ENCODE assay signal across 14 cellular contexts in the genomic region with DNA sequence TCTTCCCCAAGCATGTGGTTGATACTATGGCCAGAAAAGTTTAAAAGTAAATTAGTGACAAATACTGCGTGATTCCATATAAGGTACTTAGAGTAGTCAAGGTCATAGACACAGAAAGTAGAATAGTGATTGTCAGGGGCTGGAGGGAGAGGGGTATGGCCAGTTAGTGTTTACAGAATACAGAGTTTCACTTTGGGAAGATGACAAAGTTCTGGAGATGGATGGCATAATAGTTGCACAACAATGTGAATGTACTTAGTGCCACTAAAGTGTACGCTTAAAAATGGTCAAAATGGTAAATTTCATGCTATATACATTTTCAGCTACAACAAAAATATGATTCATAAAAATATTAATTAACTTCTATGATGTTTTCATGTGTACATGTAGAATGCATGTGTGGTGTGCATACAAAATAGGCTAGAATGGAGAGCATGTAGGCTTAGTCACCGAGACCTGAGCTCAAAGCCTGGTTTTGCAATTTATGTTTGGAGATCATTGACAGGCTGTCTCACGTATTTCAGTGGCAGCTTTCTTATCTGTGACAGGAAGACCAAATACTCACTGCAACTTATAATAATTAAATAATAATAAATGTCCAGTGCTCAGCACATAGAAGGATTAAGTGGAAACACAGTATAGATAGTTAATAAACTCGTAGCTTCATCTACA.
"Had no signal": no experiment of that assay in that cellular context is flagged by ENCODE, and none has a peak within 500 bp of the region (broad histone marks: within the 10 kb centered on the region; RNA-seq: fewer than 3 reads in every experiment).

No MANE protein-coding gene starts in this region.

- H3K4me3 Mint-ChIP-seq: activated CD4-positive, alpha-beta memory T cell treated with anti-CD3 and anti-CD28 coated beads, Interleukin-2, amount 10 ng/mL, durations not matched to agents 7 days and 5 days; activated naive CD8-positive, alpha-beta T cell; brain; naive B cell; stimulated activated effector memory CD8-positive, alpha-beta T cell treated with anti-CD3 and anti-CD28 coated beads, Interleukin-12 subunit alpha, Interleukin-12 subunit beta, amount 100 ng/mL, for 72 hours; type B pancreatic cell had no signal

- H3K4me3 ChIP-seq: esophagus squamous epithelium, lower lobe of right lung, smooth muscle cell had no signal

- H3K9ac ChIP-seq: parathyroid adenoma had no signal

- ATAC-seq: foreskin keratinocyte; lower lobe of right lung; stimulated activated effector memory CD8-positive, alpha-beta T cell treated with anti-CD3 and anti-CD28 coated beads, Interleukin-12 subunit alpha, Interleukin-12 subunit beta, amount 100 ng/mL, for 72 hours had no signal

- H3K9me3 ChIP-seq: esophagus squamous epithelium, lower lobe of right lung had no signal

- H3K4me1 ChIP-seq: foreskin keratinocyte, lower lobe of right lung, parathyroid adenoma had no signal

- H3K27me3 Mint-ChIP-seq: activated CD4-positive, alpha-beta memory T cell treated with anti-CD3 and anti-CD28 coated beads, Interleukin-2, amount 10 ng/mL, durations not matched to agents 7 days and 5 days; activated naive CD8-positive, alpha-beta T cell; brain; type B pancreatic cell had no signal

- H2AFZ ChIP-seq: parathyroid adenoma had no signal

- H3K27ac ChIP-seq: foreskin keratinocyte, lower lobe of right lung, parathyroid adenoma had no signal

- H3K9me3 Mint-ChIP-seq: brain, naive B cell, type B pancreatic cell had no signal

- H3K4me1 Mint-ChIP-seq: activated CD4-positive, alpha-beta memory T cell treated with anti-CD3 and anti-CD28 coated beads, Interleukin-2, amount 10 ng/mL, durations not matched to agents 7 days and 5 days; naive B cell; stimulated activated effector memory CD8-positive, alpha-beta T cell treated with anti-CD3 and anti-CD28 coated beads, Interleukin-12 subunit alpha, Interleukin-12 subunit beta, amount 100 ng/mL, for 72 hours had no signal

- H3K36me3 ChIP-seq: esophagus squamous epithelium, lower lobe of right lung had no signal

- H3K27me3 ChIP-seq: foreskin keratinocyte had no signal

- DNase-seq: activated CD4-positive, alpha-beta memory T cell treated with anti-CD3 and anti-CD28 coated beads, Interleukin-2, amount 10 ng/mL, durations not matched to agents 7 days and 5 days; activated gamma-delta T cell; activated T-cell treated with anti-CD3 and anti-CD28 coated beads, Interleukin-2, amount 50 U/mL, for 48 hours; esophagus squamous epithelium; foreskin keratinocyte; kidney; lower lobe of right lung; naive B cell had no signal

- H3K36me3 Mint-ChIP-seq: activated naive CD8-positive, alpha-beta T cell; brain; naive B cell; stimulated activated effector memory CD8-positive, alpha-beta T cell treated with anti-CD3 and anti-CD28 coated beads, Interleukin-12 subunit alpha, Interleukin-12 subunit beta, amount 100 ng/mL, for 72 hours; type B pancreatic cell had no signal

- H3K4me2 ChIP-seq: smooth muscle cell had no signal

- H3K27ac Mint-ChIP-seq: activated CD4-positive, alpha-beta memory T cell treated with anti-CD3 and anti-CD28 coated beads, Interleukin-2, amount 10 ng/mL, durations not matched to agents 7 days and 5 days; activated naive CD8-positive, alpha-beta T cell; brain; naive B cell; stimulated activated effector memory CD8-positive, alpha-beta T cell treated with anti-CD3 and anti-CD28 coated beads, Interleukin-12 subunit alpha, Interleukin-12 subunit beta, amount 100 ng/mL, for 72 hours; type B pancreatic cell had no signal

- H3K79me2 ChIP-seq: parathyroid adenoma had no signal
